35 cellular contexts compared by ENCODE assay signal in genomic region chr1:44138239-44138638, GRCh38. TPM values are rescaled to one million over a fixed set of nuclear protein-coding genes. Genes with fewer than 3 reads are reported as not detected.
"Had no signal": no experiment of that assay in that cellular context is flagged by ENCODE, and none has a peak within 500 bp of the region (broad histone marks: within the 10 kb centered on the region; RNA-seq: fewer than 3 reads in every experiment).

No MANE protein-coding gene starts in this region.

- H3K4me1 ChIP-seq: Peyer's patch, SJCRH30 had no signal

- H3K36me3 ChIP-seq: Peyer's patch, SJCRH30 had no signal

- H3K27me3 ChIP-seq: Peyer's patch had no signal

- H3K27ac ChIP-seq: KMS-11, Peyer's patch, RWPE1, SJCRH30, SK-N-MC had no signal

- ATAC-seq: PC-3, SK-N-SH treated with all-trans-retinoic acid at 6 μM for 48 hours had no signal

- DNase-seq: Karpas-422, KBM-7, MM.1S, MV-4-11, NCI-H1092, NCI-H1105, NCI-H1417 treated with DMSO at 0.1 percent for 48 hours, NCI-H1436 treated with DMSO at 0.1 percent for 48 hours, NCI-H1694 treated with DMSO at 0.1 percent for 48 hours, NCI-H187 treated with DMSO at 0.1 percent for 48 hours, NCI-H2029, NCI-H2081, NCI-H2171 treated with DMSO at 0.1 percent for 48 hours, NCI-H2227 treated with DMSO at 0.1 percent for 48 hours, NCI-H345, NCI-H446, NCI-H510A treated with DMSO at 0.1 percent for 48 hours, NCI-H524 treated with DMSO at 0.1 percent for 48 hours, NCI-H526 treated with DMSO at 0.1 percent for 48 hours, NCI-H774, OCI-M1, PC-3, Peyer's patch, SHP77, SIG-M5, SJCRH30 had no signal

- H3K4me3 ChIP-seq: Peyer's patch, SJCRH30, SK-N-MC had no signal

- H3K9me3 ChIP-seq: Peyer's patch, SJCRH30 had no signal

RNA-seq across cellular contexts. Expression of gene KLF18, which starts 3.2 kb away (rescaled TPM):
- total RNA-seq: LHCN-M2, MCF 10A, NCI-H460, PC-3, Peyer's patch, RPMI7951, SJCRH30, SK-MEL-5 had no signal

RNA-seq across cellular contexts. Expression of gene KLF17, which starts 19.6 kb away (rescaled TPM):
- total RNA-seq: MCF 10A, NCI-H460, Peyer's patch, SJCRH30, SK-MEL-5 had no signal
